Comparison of ENCODE assay signal across 8 cellular contexts in the genomic region with DNA sequence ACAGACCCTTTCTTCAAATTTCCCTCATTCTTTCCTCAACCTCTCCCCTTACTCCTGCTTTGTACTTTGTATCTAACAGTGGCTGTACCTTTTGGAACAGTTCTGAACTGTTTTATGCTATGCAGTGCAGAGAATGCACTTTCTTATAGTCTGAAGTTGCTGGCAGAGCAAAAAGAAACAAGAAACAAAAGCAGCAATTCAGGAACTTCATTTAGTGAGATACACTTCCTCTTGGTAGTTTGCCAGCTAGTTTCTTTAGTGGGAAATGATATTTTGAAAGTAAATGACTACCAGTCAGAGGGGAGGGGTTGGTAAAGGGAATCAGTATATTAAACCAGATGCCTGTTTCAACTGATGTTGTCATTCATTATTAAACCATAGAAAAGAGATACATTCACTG. TPM values are rescaled to one million over a fixed set of nuclear protein-coding genes. Genes with fewer than 3 reads are reported as not detected.
A peak's percentile ranks its signal among the peaks of the same experiment; 100 is the strongest.
DNase-seq lines count a peak whose midpoint lies in the region; ATAC-seq, FAIRE-seq and TF ChIP-seq lines count a peak whose summit lies in the region.

No MANE protein-coding gene starts in this region.

- H3K27me3 ChIP-seq in right atrium auricular region (no peaks in the 10 kb centered on the region), RWPE2 (ENCODE audit: insufficient read depth, poor library complexity, severe bottlenecking) (no peaks in the 10 kb centered on the region), fibroblast of lung (ENCODE audit: control insufficient read depth, insufficient read depth, low read length) (no peaks in the 10 kb centered on the region)

- intact Hi-C loops in Right ventricle myocardium superior (cut with DNase I) = no loop called here

- H3K27ac ChIP-seq in right atrium auricular region = no peak overlapping the region
- H3K27ac ChIP-seq in RWPE2 (ENCODE audit: poor library complexity, severe bottlenecking) = peak overlapping the region; percentile 23
- no peak overlapping the region for H3K27ac ChIP-seq in fibroblast of lung (ENCODE audit: insufficient read depth, low read length)

- no peak for TF ChIP-seq CTCF in right atrium auricular region (IDR thresholded peaks at IDR 0.05)
- no peak for TF ChIP-seq CTCF in RWPE2 (IDR thresholded peaks at IDR 0.05; ENCODE audit: poor library complexity, severe bottlenecking)
- no peak for TF ChIP-seq CTCF in fibroblast of lung (conservative IDR thresholded peaks at IDR 0.05 in 1 of 2, IDR thresholded peaks at IDR 0.05 in 1 of 2; ENCODE audit: low read depth in 1 of 2, low read length in 2 of 2)
- TF ChIP-seq CTCF in D721Med (IDR thresholded peaks at IDR 0.05; ENCODE audit: insufficient read depth, missing control alignments) = no peak

- peaks cover 0 to 11% of the 10 kb centered on the region in 2 donors for H3K4me1 ChIP-seq in right atrium auricular region
- H3K4me1 ChIP-seq in RWPE2 (ENCODE audit: insufficient read depth, poor library complexity, severe bottlenecking) = peaks cover 15% of the 10 kb centered on the region
- H3K4me1 ChIP-seq in fibroblast of lung (ENCODE audit: control insufficient read depth, extremely low read depth, insufficient read depth, low read length) = peaks cover 7% of the 10 kb centered on the region

- no peaks in the 10 kb centered on the region for H4K20me1 ChIP-seq in fibroblast of lung (ENCODE audit: control insufficient read depth, extremely low read depth, insufficient read depth, low read length)

- H3K9me3 ChIP-seq in right atrium auricular region (no peaks in the 10 kb centered on the region), RWPE2 (ENCODE audit: severe bottlenecking) (no peaks in the 10 kb centered on the region), fibroblast of lung (ENCODE audit: control insufficient read depth, insufficient read depth, low read depth, low read length) (no peaks in the 10 kb centered on the region)

- H3K4me3 ChIP-seq in right atrium auricular region = no peak overlapping the region
- H3K4me3 ChIP-seq in RWPE2 (ENCODE audit: severe bottlenecking) = no peak overlapping the region
- no peak overlapping the region for H3K4me3 ChIP-seq in fibroblast of lung (replicated peaks in 1 of 4; ENCODE audit: control extremely low read depth in 1 of 4, insufficient read depth in 1 of 4, low read depth in 3 of 4, low read length in 4 of 4)

- ATAC-seq in Right ventricle myocardium superior (ENCODE audit: poor library complexity) = peak; percentile 68
- peak; percentile 71 for ATAC-seq in HG03159 (IDR thresholded peaks at IDR 0.05; ENCODE audit: unreplicated experiment)
- peak; percentile 60; the same call in 2 of the 3 replicates for ATAC-seq in RWPE2 (ENCODE audit: low read depth)

- H3K79me2 ChIP-seq in fibroblast of lung (ENCODE audit: control insufficient read depth, insufficient read depth, low read length) = no peaks in the 10 kb centered on the region

- H3K4me2 ChIP-seq in fibroblast of lung (ENCODE audit: extremely low read depth, insufficient read depth, low read length) = peak overlapping the region; percentile 44

- no peak overlapping the region for H3K9ac ChIP-seq in fibroblast of lung (ENCODE audit: insufficient read depth, low read length)

- H3K36me3 ChIP-seq in right atrium auricular region = no peaks in the 10 kb centered on the region
- H3K36me3 ChIP-seq in RWPE2 (ENCODE audit: low read depth) = no peaks in the 10 kb centered on the region
- H3K36me3 ChIP-seq in fibroblast of lung (ENCODE audit: control insufficient read depth, insufficient read depth, low read length) = no peaks in the 10 kb centered on the region

- peak overlapping the region; percentile 68 for H2AFZ ChIP-seq in fibroblast of lung (ENCODE audit: low read length)

- no peak for DNase-seq in Right ventricle myocardium superior
- no peak for DNase-seq in right atrium auricular region (ENCODE audit: low spot score)
- DNase-seq in RWPE2 (ENCODE audit: low spot score) = no peak
- DNase-seq in fibroblast of lung (ENCODE audit: low read depth in 2 of 2) = peak; percentile 41 to 72
- DNase-seq in pulmonary artery endothelial cell (ENCODE audit: low read depth, low spot score) = peak; percentile 30
- DNase-seq in D721Med (ENCODE audit: insufficient read length, low spot score) = no peak
- no peak for DNase-seq in NCI-H774 (lab: John Stamatoyannopoulos, UW)

- no peak for FAIRE-seq in D721Med (lab: Jason Lieb, UNC)

RNA-seq across cellular contexts. Expression of gene CHD2, which starts 55.0 kb away (rescaled TPM):
- total RNA-seq in Right ventricle myocardium superior (43.5 TPM), right atrium auricular region (10 to 100 TPM; 31.1 to 37.9 TPM), fibroblast of lung (77.8 and 92.5 TPM in 2 replicates), pulmonary artery endothelial cell (63.8 and 67.9 TPM in 2 replicates)
- 36.5 and 41.3 TPM in 2 replicates for polyA plus RNA-seq in fibroblast of lung
- 29.4 and 35.1 TPM in 2 replicates for polyA plus RNA-seq in fibroblast of lung (2012)
- polyA minus RNA-seq in fibroblast of lung (ENCODE audit: low replicate concordance) = 33.6 and 46.0 TPM in 2 replicates

Comparison
In these comparisons a context has a peak if more than half of its experiments do, and no peak if none do; other contexts are left out.
1. DNase-seq: peak in fibroblast of lung (2 of 2) and pulmonary artery endothelial cell (single experiment); none in Right ventricle myocardium superior (single experiment), right atrium auricular region (single experiment), RWPE2 (single experiment), D721Med (single experiment) and NCI-H774 (single experiment).
2. Peak in every context shown above with its lines, with median percentiles within 50 percentile points of each other: ATAC-seq.